ENCODE assay signal across 18 cellular contexts in genomic region chr2:100603414-100603813, GRCh38. TPM values are rescaled to one million over a fixed set of nuclear protein-coding genes. Genes with fewer than 3 reads are reported as not detected.
A peak's percentile ranks its signal among the peaks of the same experiment; 100 is the strongest.
DNase-seq lines count a peak whose midpoint lies in the region; ATAC-seq, FAIRE-seq and TF ChIP-seq lines count a peak whose summit lies in the region.
"Had no signal": no experiment of that assay in that cellular context is flagged by ENCODE, and none has a peak within 500 bp of the region (broad histone marks: within the 10 kb centered on the region; RNA-seq: fewer than 3 reads in every experiment).

No MANE protein-coding gene starts in this region.

- H3K27ac ChIP-seq in GM23338 (ENCODE audit: low read depth) (no peak overlapping the region), neural cell (ENCODE audit: low read length) (peak overlapping the region; percentile 86)

- H3K4me3 ChIP-seq in GM23338 = no peak overlapping the region
- H3K4me3 ChIP-seq in neural cell (ENCODE audit: low read length) = peak overlapping the region; percentile 53

- no peak for TF ChIP-seq CTCF in GM23338 (conservative IDR thresholded peaks at IDR 0.05; ENCODE audit: low read depth in 2 of 2)
- no peak for TF ChIP-seq CTCF in neural cell (IDR thresholded peaks at IDR 0.05; ENCODE audit: poor library complexity, severe bottlenecking)
- TF ChIP-seq CTCF in HFFc6 (IDR thresholded peaks at IDR 0.05) = no peak

- peak; percentile 16 for DNase-seq in EH (ENCODE audit: low read depth)
- DNase-seq in GM23338 (ENCODE audit: low spot score) = no peak
- peak; percentile 22 for DNase-seq in cerebellar cortex (ENCODE audit: low spot score)
- no peak for DNase-seq in erythroblast (lab: John Stamatoyannopoulos, UW)
- DNase-seq in H54 (ENCODE audit: insufficient read length, low spot score) = no peak
- no peak for DNase-seq in HFFc6
- DNase-seq in stimulated activated CD4-positive, alpha-beta T cell treated with anti-CD3 and anti-CD28 coated beads, Interleukin-2, amount 100 ng/mL, for 48 hours = no peak
- DNase-seq: AML-193, HCEC 1CT, NCI-H1092, NCI-H2107, NCI-H226, NCI-H526, SHP77 had no signal

- H3K27ac Mint-ChIP-seq in GM23338 = no peak overlapping the region
- H3K27ac Mint-ChIP-seq in HFFc6 = no peak overlapping the region

- no peak for TF ChIP-seq RAD21 in neural cell (conservative IDR thresholded peaks at IDR 0.05)

- H3K79me2 ChIP-seq in GM23338 (replicated peaks; ENCODE audit: insufficient read depth) = no peaks in the 10 kb centered on the region
- H3K79me2 ChIP-seq in neural cell (replicated peaks; ENCODE audit: insufficient read depth, low read length) = no peaks in the 10 kb centered on the region

- H3K4me3 Mint-ChIP-seq in GM23338 = no peak overlapping the region
- no peak overlapping the region for H3K4me3 Mint-ChIP-seq in HFFc6

- peak overlapping the region; percentile 6; the same call in 1 of the 2 replicates for H3K4me2 ChIP-seq in GM23338
- peak overlapping the region; percentile 47 for H3K4me2 ChIP-seq in neural cell (ENCODE audit: low read length)

- H3K36me3 ChIP-seq in GM23338 (ENCODE audit: insufficient read depth) (no peaks in the 10 kb centered on the region), neural cell (ENCODE audit: insufficient read depth, low read length) (no peaks in the 10 kb centered on the region)

- no peaks in the 10 kb centered on the region for H4K20me1 ChIP-seq in GM23338 (replicated peaks; ENCODE audit: insufficient read depth)
- no peaks in the 10 kb centered on the region for H4K20me1 ChIP-seq in neural cell (ENCODE audit: insufficient read depth)

- H3F3A ChIP-seq in GM23338 (replicated peaks; ENCODE audit: low read depth) (no peaks in the 10 kb centered on the region), neural cell (ENCODE audit: insufficient read depth, low read length, poor library complexity, severe bottlenecking) (peaks cover 3% of the 10 kb centered on the region)

- no peaks in the 10 kb centered on the region for H3K9me3 ChIP-seq in neural cell (ENCODE audit: low read length)
- H3K9me3 ChIP-seq: Caco-2 had no signal

- H3K36me3 Mint-ChIP-seq in GM23338 (ENCODE audit: low read depth) (no peaks in the 10 kb centered on the region), HFFc6 (ENCODE audit: low read depth) (no peaks in the 10 kb centered on the region)

- no peaks in the 10 kb centered on the region for H3K27me3 ChIP-seq in GM23338 (ENCODE audit: insufficient read depth)
- no peaks in the 10 kb centered on the region for H3K27me3 ChIP-seq in neural cell (ENCODE audit: insufficient read depth, low read depth, low read length)

- no peaks in the 10 kb centered on the region for H3K9me2 ChIP-seq in GM23338 (ENCODE audit: insufficient read depth)
- H3K9me2 ChIP-seq in neural cell (ENCODE audit: insufficient read depth, low read length) = no peaks in the 10 kb centered on the region

- no peak for TF ChIP-seq POLR2A in erythroblast (IDR thresholded peaks at IDR 0.05; ENCODE audit: low read length)
- TF ChIP-seq POLR2A in H54 (IDR thresholded peaks at IDR 0.05; ENCODE audit: low read depth, low read length) = no peak

- ATAC-seq in GM23338 = no peak
- ATAC-seq: Panc1 had no signal

- peak overlapping the region; percentile 62 for H3K9ac ChIP-seq in neural cell (ENCODE audit: low read length)

- H3K9me3 Mint-ChIP-seq in GM23338 (no peaks in the 10 kb centered on the region), HFFc6 (no peaks in the 10 kb centered on the region)

- H3K4me1 Mint-ChIP-seq in GM23338 (peaks cover 15% of the 10 kb centered on the region), HFFc6 (ENCODE audit: low read depth) (peaks cover 23% of the 10 kb centered on the region)

- H3K4me1 ChIP-seq in GM23338 (ENCODE audit: insufficient read depth) = no peaks in the 10 kb centered on the region; the same call in 1 of the 2 replicates
- H3K4me1 ChIP-seq: Caco-2 had no signal

- H2AFZ ChIP-seq in GM23338 (peak overlapping the region; percentile 33), neural cell (ENCODE audit: low read depth, low read length) (peak overlapping the region; percentile 57)

- no peak for TF ChIP-seq EP300 in neural cell (conservative IDR thresholded peaks at IDR 0.05; ENCODE audit: poor library complexity, severe bottlenecking)

- FAIRE-seq in H54 (lab: Jason Lieb, UNC) = no peak
- FAIRE-seq: GM12892 had no signal

- H3K27me3 Mint-ChIP-seq in GM23338 (ENCODE audit: insufficient read depth, low read depth, poor library complexity) (peaks cover 13% of the 10 kb centered on the region), HFFc6 (ENCODE audit: insufficient read depth) (peaks cover 3% of the 10 kb centered on the region; the same call in 1 of the 2 replicates)

TF ChIP-seq in GM23338, 12 proteins besides CTCF, POLR2A, EP300 and RAD21 (continues in another document):
- TF ChIP-seq CREB1 (CRISPR knock-in tag; IDR thresholded peaks at IDR 0.05; ENCODE audit: low read depth) (no peak), EZH2phosphoT487 (IDR thresholded peaks at IDR 0.05; ENCODE audit: unreplicated experiment) (no peak), NANOG (IDR thresholded peaks at IDR 0.05; ENCODE audit: borderline replicate concordance) (no peak), JUNB (IDR thresholded peaks at IDR 0.05; ENCODE audit: unreplicated experiment) (no peak)

TF ChIP-seq in neural cell, 6 proteins besides CTCF, POLR2A, EP300 and RAD21:
- TF ChIP-seq EZH2 (IDR thresholded peaks at IDR 0.05; ENCODE audit: borderline replicate concordance, insufficient read depth, low read length, poor library complexity, severe bottlenecking) (no peak), MXI1 (conservative IDR thresholded peaks at IDR 0.05; ENCODE audit: poor library complexity, severe bottlenecking) (no peak), TAF1 (IDR thresholded peaks at IDR 0.05; ENCODE audit: low read depth) (no peak), REST (IDR thresholded peaks at IDR 0.05; ENCODE audit: borderline replicate concordance) (no peak), POLR2AphosphoS5 (IDR thresholded peaks at IDR 0.05) (no peak)
TF ChIP-seq in neural cell: peak in this region for 0.

RNA-seq across cellular contexts. Expression of gene PDCL3, which starts 40.6 kb away (rescaled TPM):
- total RNA-seq in GM23338 (2014; rRNA removed; shearing (Covaris generic)) = 25.0 and 28.1 TPM in 2 replicates
- polyA plus RNA-seq in GM23338 (2016; fragmentation: Nextera tagmentation; extraction: Ambion mirVana) = 59.2 and 72.4 TPM in 2 replicates
- polyA plus RNA-seq in neural cell = 13.0 and 18.5 TPM in 2 replicates
- polyA minus RNA-seq in neural cell = 15.8 and 20.3 TPM in 2 replicates
- 10 to 100 TPM; 26.1 to 30.3 (median 29.1) TPM for total RNA-seq in HFFc6 (2021; fragmentation: NEBNext Ultra II Directional; extraction: Animal tissue kit (Norgen Biotek cat#: 25700))

Comparison
In these comparisons a context has a peak if more than half of its experiments do, and no peak if none do; other contexts are left out.
1. DNase-seq: peak in EH (single experiment) and cerebellar cortex (single experiment); none in GM23338 (single experiment), erythroblast (0 of 2), H54 (single experiment), HFFc6 (single experiment) and stimulated activated CD4-positive, alpha-beta T cell treated with anti-CD3 and anti-CD28 coated beads, Interleukin-2, amount 100 ng/mL, for 48 hours (0 of 2).